Comparison of ENCODE assay signal across 22 cellular contexts in the genomic region with DNA sequence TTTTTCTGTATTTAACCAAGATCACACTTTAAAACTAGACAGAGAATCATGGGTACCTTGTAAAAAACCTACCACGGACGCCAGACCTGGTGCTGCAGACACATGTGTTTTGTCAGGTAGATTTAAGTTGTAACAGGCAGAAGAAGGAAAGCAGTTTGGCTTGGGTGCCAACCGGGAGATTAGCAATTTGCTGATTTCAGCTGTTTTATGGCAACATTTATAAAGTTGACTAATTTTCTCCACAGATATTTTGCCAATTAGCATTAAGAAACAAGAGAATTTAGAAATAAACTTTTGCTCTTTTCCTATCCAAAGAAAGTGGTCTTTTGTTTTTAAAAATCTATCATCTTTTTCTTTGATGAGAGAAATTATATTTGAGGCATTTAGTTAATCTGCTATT.
DNase-seq lines count a peak whose midpoint lies in the region; ATAC-seq and TF ChIP-seq lines count a peak whose summit lies in the region.
"Had no signal": no experiment of that assay in that cellular context is flagged by ENCODE, and none has a peak within 500 bp of the region (broad histone marks: within the 10 kb centered on the region; RNA-seq: fewer than 3 reads in every experiment).

No MANE protein-coding gene starts in this region.

- H3K4me1 ChIP-seq in left ventricle myocardium inferior, result peaks cover 68% of the 10 kb centered on the region
- H3K4me1 ChIP-seq in heart right ventricle, result peaks cover 0 to 57% (median 34%) of the 10 kb centered on the region in 9 donors
- peaks cover 56 to 60% of the 10 kb centered on the region in 2 experiments for H3K4me1 ChIP-seq in neutrophil (ENCODE audit: control insufficient read depth in 1 of 2, insufficient read depth in 1 of 2, low read depth in 1 of 2, low read length in 1 of 2)
- H3K4me1 ChIP-seq: BE2C had no signal

- H3K36me3 ChIP-seq in left ventricle myocardium inferior (no peaks in the 10 kb centered on the region), heart right ventricle (no peaks in the 10 kb centered on the region), SK-N-MC (ENCODE audit: insufficient read depth, low read length) (no peaks in the 10 kb centered on the region), neutrophil (no peaks in the 10 kb centered on the region)
- H3K36me3 ChIP-seq: BE2C had no signal

- no peaks in the 10 kb centered on the region for H3K36me3 Mint-ChIP-seq in glutamatergic neuron (ENCODE audit: unreplicated experiment)
- H3K36me3 Mint-ChIP-seq: CD4-positive, CD25-positive, alpha-beta regulatory T cell; CD8-positive, alpha-beta memory T cell had no signal

- H3K9me3 Mint-ChIP-seq in glutamatergic neuron (ENCODE audit: unreplicated experiment), result peaks cover 2% of the 10 kb centered on the region
- H3K9me3 Mint-ChIP-seq: CD4-positive, CD25-positive, alpha-beta regulatory T cell; CD8-positive, alpha-beta memory T cell; GM23338; IgD-negative memory B cell had no signal

- intact Hi-C loops in left ventricle myocardium inferior (cut with micrococcal nuclease), result no loop called here
- intact Hi-C loops in heart right ventricle (cut with DNase I), result loop anchor here in 1 of 10 donors (5.0 kb wide), 1 partner anchor 67 kb away; no protein-coding TSS in a partner anchor

- H3K4me3 ChIP-seq in left ventricle myocardium inferior, result no peak overlapping the region
- no peak overlapping the region for H3K4me3 ChIP-seq in heart right ventricle
- H3K4me3 ChIP-seq in SK-N-MC, result peak overlapping the region; percentile 24; the same call in 1 of the 2 replicates
- H3K4me3 ChIP-seq in neutrophil (ENCODE audit: low read depth in 1 of 2, low read length in 1 of 2), result peak overlapping the region in 1 of 2 experiments; percentile 21
- H3K4me3 ChIP-seq: GM12878, GM23338 had no signal

- H3K27me3 ChIP-seq in left ventricle myocardium inferior (ENCODE audit: low read depth), result no peaks in the 10 kb centered on the region
- no peaks in the 10 kb centered on the region for H3K27me3 ChIP-seq in heart right ventricle
- H3K27me3 ChIP-seq in neutrophil, result no peaks in the 10 kb centered on the region
- H3K27me3 ChIP-seq: BE2C had no signal

- H3K4me3 Mint-ChIP-seq in glutamatergic neuron (ENCODE audit: unreplicated experiment), result no peak overlapping the region
- H3K4me3 Mint-ChIP-seq: CD8-positive, alpha-beta memory T cell; GM23338; IgD-negative memory B cell had no signal

- ATAC-seq in heart right ventricle (no peak), GM18511 (IDR thresholded peaks at IDR 0.05; ENCODE audit: unreplicated experiment) (no peak), HG03354 (IDR thresholded peaks at IDR 0.05; ENCODE audit: poor library complexity, severe bottlenecking, unreplicated experiment) (no peak)
- ATAC-seq: GM12878, GM23338 had no signal

- 87 to 90% methylated on average over 3 of the region's 3 CpGs for WGBS in heart right ventricle, 2 donors

- peaks cover 7% of the 10 kb centered on the region for H3K4me1 Mint-ChIP-seq in glutamatergic neuron (ENCODE audit: low read depth, unreplicated experiment)

- no peak for DNase-seq in left ventricle myocardium inferior
- DNase-seq in heart right ventricle, result no peak
- DNase-seq in SK-N-MC (ENCODE audit: low read depth, low spot score), result no peak
- DNase-seq in glutamatergic neuron, result no peak
- DNase-seq: ACHN; BE2C; C1 segment of cervical spinal cord; CD8-positive, alpha-beta memory T cell; COR-L47; DMS 273 treated with DMSO at 0.1 percent for 48 hours; DMS53; DND-41; EL; HCEC 1CT had no signal

- no peaks in the 10 kb centered on the region for H3K27me3 Mint-ChIP-seq in glutamatergic neuron (ENCODE audit: unreplicated experiment)
- H3K27me3 Mint-ChIP-seq: CD4-positive, CD25-positive, alpha-beta regulatory T cell; CD8-positive, alpha-beta memory T cell had no signal

- peak overlapping the region; percentile 29 for H3K9ac ChIP-seq in SK-N-MC (ENCODE audit: insufficient read length)

- no peak overlapping the region for H3K27ac Mint-ChIP-seq in glutamatergic neuron (ENCODE audit: unreplicated experiment)
- H3K27ac Mint-ChIP-seq: CD8-positive, alpha-beta memory T cell; GM23338; IgD-negative memory B cell had no signal

- H3K27ac ChIP-seq in left ventricle myocardium inferior (replicated peaks) (peak overlapping the region; percentile 73), heart right ventricle (no peak overlapping the region), SK-N-MC (peak overlapping the region; percentile 2; the same call in 1 of the 2 replicates), neutrophil (peak overlapping the region; percentile 83)
- H3K27ac ChIP-seq: HL-60 had no signal

- TF ChIP-seq CTCF in left ventricle myocardium inferior (IDR thresholded peaks at IDR 0.05; ENCODE audit: borderline replicate concordance) (no peak), heart right ventricle (IDR thresholded peaks at IDR 0.05) (no peak), neutrophil (IDR thresholded peaks at IDR 0.05) (no peak), glutamatergic neuron (IDR thresholded peaks at IDR 0.05; ENCODE audit: partially characterized antibody, unreplicated experiment) (no peak)

- H3K9me3 ChIP-seq in left ventricle myocardium inferior (replicated peaks) (no peaks in the 10 kb centered on the region), heart right ventricle (no peaks in the 10 kb centered on the region), SK-N-MC (ENCODE audit: low read depth, low read length) (no peaks in the 10 kb centered on the region), neutrophil (no peaks in the 10 kb centered on the region)
- H3K9me3 ChIP-seq: BE2C had no signal

Comparison
In these comparisons a context has a peak if more than half of its experiments do, and no peak if none do; other contexts are left out.
1. H3K27ac ChIP-seq: peak in left ventricle myocardium inferior (single experiment), SK-N-MC (single experiment) and neutrophil (single experiment); none in heart right ventricle (0 of 10).